22 cellular contexts compared by ENCODE assay signal in genomic region chr10:62623223-62623622, GRCh38.
"Had no signal": no experiment of that assay in that cellular context is flagged by ENCODE, and none has a peak within 500 bp of the region (broad histone marks: within the 10 kb centered on the region; RNA-seq: fewer than 3 reads in every experiment).

No MANE protein-coding gene starts in this region.

- DNase-seq: colonic mucosa; cortex of kidney; dermis blood vessel endothelial cell; dorsolateral prefrontal cortex; effector CD4-positive, alpha-beta T cell; effector memory CD4-positive, alpha-beta T cell; esophagus squamous epithelium; foreskin fibroblast; foreskin melanocyte; gastrocnemius medialis; glutamatergic neuron; head of caudate nucleus; heart right ventricle; hippocampal formation; immature natural killer cell; left cardiac atrium; left lung; left ventricle myocardium superior; lower lobe of right lung; mesenchymal stem cell; mucosa of descending colon had no signal

- H3K4me1 Mint-ChIP-seq: mesothelial cell of epicardium had no signal

- H3K27me3 ChIP-seq: colonic mucosa, dorsolateral prefrontal cortex, esophagus squamous epithelium, gastrocnemius medialis, heart right ventricle, left lung had no signal

- H3K36me3 ChIP-seq: colonic mucosa, esophagus squamous epithelium, gastrocnemius medialis, heart right ventricle, left lung, lower lobe of right lung had no signal

- H3K36me3 Mint-ChIP-seq: immature natural killer cell, mesothelial cell of epicardium had no signal

- H3K27ac Mint-ChIP-seq: mesothelial cell of epicardium had no signal

- H3K4me3 ChIP-seq: colonic mucosa, dorsolateral prefrontal cortex, esophagus squamous epithelium, gastrocnemius medialis, heart right ventricle, left lung, lower lobe of right lung, mucosa of descending colon had no signal

- H3K4me3 Mint-ChIP-seq: immature natural killer cell, mesothelial cell of epicardium had no signal

- H3K9me3 ChIP-seq: colonic mucosa, esophagus squamous epithelium, gastrocnemius medialis, heart right ventricle, left lung, lower lobe of right lung, mucosa of descending colon had no signal

- H3K27ac ChIP-seq: colonic mucosa, dorsolateral prefrontal cortex, esophagus squamous epithelium, gastrocnemius medialis, heart right ventricle, left lung, lower lobe of right lung had no signal

- H3K4me1 ChIP-seq: colonic mucosa, esophagus squamous epithelium, gastrocnemius medialis had no signal

- H3K9me3 Mint-ChIP-seq: immature natural killer cell, mesothelial cell of epicardium had no signal
